6 cellular contexts compared by ENCODE assay signal in the genomic region with DNA sequence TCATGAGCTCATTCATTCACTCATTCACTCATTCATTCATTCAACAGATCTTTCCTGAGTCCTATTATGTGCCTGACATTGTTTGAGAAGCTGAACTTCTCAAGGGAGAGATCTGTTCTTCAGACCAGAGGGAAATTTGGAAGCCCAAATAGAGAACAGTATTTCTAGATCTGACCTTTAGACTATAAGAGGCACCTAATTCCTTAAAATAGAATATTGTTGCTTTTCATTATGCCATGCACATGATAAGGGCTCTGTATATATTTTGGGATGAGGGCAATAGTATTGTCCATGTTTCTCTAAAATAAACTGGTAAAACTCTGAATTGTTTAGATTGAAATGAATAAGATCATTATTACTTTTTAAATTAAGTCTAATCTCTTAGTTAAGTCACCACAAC.
"Had no signal": no experiment of that assay in that cellular context is flagged by ENCODE, and none has a peak within 500 bp of the region (broad histone marks: within the 10 kb centered on the region; RNA-seq: fewer than 3 reads in every experiment).

No MANE protein-coding gene starts in this region.

- H3K4me3 ChIP-seq: K562 had no signal

- DNase-seq: IMR-90, KBM-7, KG1 had no signal

- ATAC-seq: HepG2, K562 had no signal

- H3K27ac ChIP-seq: HL-60 had no signal
